Comparison of ENCODE assay signal across 31 cellular contexts in the genomic region with DNA sequence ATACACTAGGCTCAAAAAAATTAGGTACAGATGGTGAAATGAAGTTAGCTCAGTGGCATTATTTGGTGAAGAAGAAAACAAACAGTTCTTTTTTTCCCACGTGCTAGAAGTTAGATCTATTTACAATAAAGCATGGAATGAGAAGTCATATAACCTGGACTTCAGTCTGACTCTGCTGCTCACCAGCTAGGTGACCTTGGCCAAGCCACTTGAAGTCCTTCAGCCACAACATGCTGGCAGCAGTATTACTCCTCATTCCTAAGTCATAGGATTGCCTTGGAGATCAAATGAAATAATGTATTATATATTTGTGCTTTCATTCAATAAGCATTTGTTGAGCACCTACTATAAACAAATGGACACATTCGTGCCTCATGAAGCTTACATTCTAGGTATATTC. TPM values are rescaled to one million over a fixed set of nuclear protein-coding genes. Genes with fewer than 3 reads are reported as not detected.
"Had no signal": no experiment of that assay in that cellular context is flagged by ENCODE, and none has a peak within 500 bp of the region (broad histone marks: within the 10 kb centered on the region; RNA-seq: fewer than 3 reads in every experiment).

No MANE protein-coding gene starts in this region.

- FAIRE-seq: bronchial epithelial cell had no signal

- H3K4me3 ChIP-seq: ascending aorta, cardiac muscle cell had no signal

- DNase-seq: activated CD4-positive, alpha-beta memory T cell treated with anti-CD3 and anti-CD28 coated beads, Interleukin-2, amount 10 ng/mL, durations not matched to agents 7 days and 5 days; activated CD4-positive, alpha-beta T cell treated with anti-CD3 and anti-CD28 coated beads for 1 hour; activated CD4-positive, alpha-beta T cell treated with anti-CD3 and anti-CD28 coated beads for 36 hours; activated CD4-positive, alpha-beta T cell treated with anti-CD3 and anti-CD28 coated beads for 48 hours; activated CD4-positive, alpha-beta T cell treated with anti-CD3 and anti-CD28 coated beads, Interleukin-2, amount 10 ng/mL, durations not matched to agents 7 days and 5 days; activated CD4-positive, alpha-beta T cell treated with anti-CD3 and anti-CD28 coated beads, Interleukin-2, amount 50 U/mL, for 48 hours; activated CD4-positive, CD25-positive, alpha-beta regulatory T cell; activated CD8-positive, alpha-beta memory T cell treated with anti-CD3 and anti-CD28 coated beads for 24 hours; activated CD8-positive, alpha-beta memory T cell treated with anti-CD3 and anti-CD28 coated beads, Interleukin-2, amount 10 ng/mL, durations not matched to agents 7 days and 5 days; activated CD8-positive, alpha-beta memory T cell treated with anti-CD3 and anti-CD28 coated beads, Interleukin-2, amount 50 U/mL, for 48 hours; activated CD8-positive, alpha-beta T cell treated with anti-CD3 and anti-CD28 coated beads, Interleukin-2, amount 10 ng/mL, durations not matched to agents 7 days and 5 days; activated effector memory CD4-positive, alpha-beta T cell treated with Interleukin-2 at 50 U/mL for 16 hours; activated gamma-delta T cell; activated naive CD4-positive, alpha-beta T cell treated with anti-CD3 and anti-CD28 coated beads, Interleukin-2, amount 10 ng/mL, durations not matched to agents 7 days and 5 days; activated naive CD4-positive, alpha-beta T cell treated with Interleukin-2 at 50 U/mL for 16 hours; activated naive CD8-positive, alpha-beta T cell treated with anti-CD3 and anti-CD28 coated beads, Interleukin-2, amount 10 ng/mL, durations not matched to agents 7 days and 5 days; activated naive CD8-positive, alpha-beta T cell treated with anti-CD3 and anti-CD28 coated beads, Interleukin-2, amount 50 U/mL, for 24 hours; activated T-cell treated with anti-CD3 and anti-CD28 coated beads, Interleukin-2, amount 50 U/mL, for 24 hours; activated T-cell treated with anti-CD3 and anti-CD28 coated beads, Interleukin-2, amount 50 U/mL, for 48 hours; amygdala; caudate nucleus; cerebellar nuclear complex; T-helper 2 cell; T-helper 9 cell had no signal

- H3K27ac ChIP-seq: ascending aorta, cardiac muscle cell, WERI-Rb-1 had no signal

- H3K9me3 ChIP-seq: ascending aorta had no signal

- ATAC-seq: activated CD4-positive, alpha-beta T cell treated with anti-CD3 and anti-CD28 coated beads for 36 hours; activated CD4-positive, CD25-positive, alpha-beta regulatory T cell treated with anti-CD3 and anti-CD28 coated beads, Interleukin-2, amount 50 U/mL, for 24 hours; activated CD8-positive, alpha-beta memory T cell treated with anti-CD3 and anti-CD28 coated beads, Interleukin-2, amount 10 ng/mL, durations not matched to agents 7 days and 5 days; activated CD8-positive, alpha-beta T cell treated with anti-CD3 and anti-CD28 coated beads, Interleukin-2, amount 10 ng/mL, durations not matched to agents 7 days and 5 days; activated naive CD8-positive, alpha-beta T cell treated with anti-CD3 and anti-CD28 coated beads, Interleukin-2, amount 50 U/mL, for 24 hours; WTC11 had no signal

RNA-seq across cellular contexts. Expression of a gene that starts 45.2 kb away (rescaled TPM):
- total RNA-seq: activated CD4-positive, alpha-beta memory T cell treated with anti-CD3 and anti-CD28 coated beads, Interleukin-2, amount 10 ng/mL, durations not matched to agents 7 days and 5 days; activated CD4-positive, alpha-beta T cell treated with anti-CD3 and anti-CD28 coated beads for 36 hours; activated CD4-positive, alpha-beta T cell treated with anti-CD3 and anti-CD28 coated beads, Interleukin-2, amount 10 ng/mL, durations not matched to agents 7 days and 5 days; activated CD8-positive, alpha-beta T cell treated with anti-CD3 and anti-CD28 coated beads, Interleukin-2, amount 10 ng/mL, durations not matched to agents 7 days and 5 days; activated naive CD8-positive, alpha-beta T cell treated with anti-CD3 and anti-CD28 coated beads, Interleukin-2, amount 10 ng/mL, durations not matched to agents 7 days and 5 days; activated T-helper 2 cell treated with anti-CD3 and anti-CD28 coated beads, Interferon-gamma antibody, Interleukin-2, Interleukin-4, amounts not matched to agents 10 μg/mL and 5 μg/mL and 100 μg/mL, durations not matched to agents 14 hours and 24 hours and 36 hours; ascending aorta; cardiac muscle cell; WTC11 had no signal
- polyA plus RNA-seq: cardiac muscle cell had no signal
